Comparison of ENCODE assay signal across 15 cellular contexts in the genomic region with DNA sequence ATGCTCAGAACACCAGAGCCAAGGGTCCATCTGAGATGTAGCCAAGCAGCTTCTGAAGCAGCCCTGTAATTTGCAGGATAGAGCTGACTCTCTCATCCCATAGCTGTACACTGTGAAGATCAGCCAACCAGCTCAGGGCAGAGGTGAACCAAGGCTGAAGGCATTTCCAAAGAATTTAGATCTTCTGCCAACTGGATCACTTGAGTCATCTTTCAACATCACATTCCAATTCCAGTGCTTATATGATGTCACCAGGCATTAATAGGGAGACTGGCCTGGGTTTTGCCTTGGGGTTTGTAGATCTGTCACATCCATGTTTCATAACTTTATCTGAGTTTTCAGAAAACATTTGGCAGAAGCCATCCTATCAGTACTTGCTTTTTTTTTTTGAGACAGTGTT.
DNase-seq lines count a peak whose midpoint lies in the region; ATAC-seq, FAIRE-seq and TF ChIP-seq lines count a peak whose summit lies in the region.
"Had no signal": no experiment of that assay in that cellular context is flagged by ENCODE, and none has a peak within 500 bp of the region (broad histone marks: within the 10 kb centered on the region; RNA-seq: fewer than 3 reads in every experiment).

No MANE protein-coding gene starts in this region.

- H3K36me3 ChIP-seq in MG63 (no peaks in the 10 kb centered on the region), lower lobe of right lung (no peaks in the 10 kb centered on the region)

- intact Hi-C loops in lower lobe of right lung (cut with DNase I): no loop called here

- DNase-seq in AG08395 (ENCODE audit: low spot score) (peak; percentile 93), MG63 (peak; percentile 95), epithelial cell of esophagus (ENCODE audit: low read depth) (peak; percentile 93), lower lobe of right lung (no peak), GM19239 (ENCODE audit: insufficient read length, low spot score) (no peak), AML-193 (lab: John Stamatoyannopoulos, UW) (no peak)
- DNase-seq: activated T-cell treated with anti-CD3 and anti-CD28 coated beads, Interleukin-2, amount 50 U/mL, for 48 hours; CD8-positive, alpha-beta T cell; cortex of kidney; stimulated activated naive CD8-positive, alpha-beta T cell treated with anti-CD3 and anti-CD28 coated beads, Interleukin-15, amount 100 ng/mL, for 72 hours; T-helper 2 cell had no signal

- H3K4me3 ChIP-seq in MG63 (no peak overlapping the region), epithelial cell of esophagus (ENCODE audit: low read length) (no peak overlapping the region), lower lobe of right lung (no peak overlapping the region)
- H3K4me3 ChIP-seq: smooth muscle cell had no signal

- no peak for TF ChIP-seq CTCF in epithelial cell of esophagus (IDR thresholded peaks at IDR 0.05; ENCODE audit: insufficient read depth, low read depth, low read length, missing control alignments)
- no peak for TF ChIP-seq CTCF in lower lobe of right lung (IDR thresholded peaks at IDR 0.05)

- ATAC-seq in lower lobe of right lung: peak; percentile 67 to 71
- no peak for ATAC-seq in GM21381 (IDR thresholded peaks at IDR 0.05; ENCODE audit: unreplicated experiment)
- ATAC-seq in GM21528 (IDR thresholded peaks at IDR 0.05; ENCODE audit: low FRiP score, unreplicated experiment): no peak
- ATAC-seq: CD8-positive, alpha-beta T cell; stimulated activated naive CD8-positive, alpha-beta T cell treated with anti-CD3 and anti-CD28 coated beads, Interleukin-15, amount 100 ng/mL, for 72 hours had no signal

- H3K27ac ChIP-seq in lower lobe of right lung: no peak overlapping the region

- H3K9me3 ChIP-seq in MG63 (no peaks in the 10 kb centered on the region), lower lobe of right lung (no peaks in the 10 kb centered on the region)

- H3K27me3 ChIP-seq in MG63 (no peaks in the 10 kb centered on the region), lower lobe of right lung (ENCODE audit: low read depth) (peaks cover 10% of the 10 kb centered on the region)

- H3K4me1 ChIP-seq in lower lobe of right lung: no peaks in the 10 kb centered on the region

- no peak for FAIRE-seq in GM19239 (lab: Jason Lieb, UNC)
- FAIRE-seq: islet of Langerhans had no signal

Comparison
In these comparisons a context has a peak if more than half of its experiments do, and no peak if none do; other contexts are left out.
1. DNase-seq: peak in AG08395 (single experiment), MG63 (single experiment) and epithelial cell of esophagus (single experiment); none in lower lobe of right lung (single experiment), GM19239 (single experiment) and AML-193 (0 of 2).
2. ATAC-seq: peak in lower lobe of right lung (2 of 2); none in GM21381 (single experiment) and GM21528 (single experiment).